20 cellular contexts compared by ENCODE assay signal in genomic region chr10:128059915-128060314, GRCh38.
DNase-seq lines count a peak whose midpoint lies in the region; ATAC-seq, FAIRE-seq and TF ChIP-seq lines count a peak whose summit lies in the region.
"Had no signal": no experiment of that assay in that cellular context is flagged by ENCODE, and none has a peak within 500 bp of the region (broad histone marks: within the 10 kb centered on the region; RNA-seq: fewer than 3 reads in every experiment).

No MANE protein-coding gene starts in this region.

- H2AFZ ChIP-seq in HepG2 (ENCODE audit: low read length): no peak overlapping the region

- FAIRE-seq in HepG2 (lab: Jason Lieb, UNC) (peak; percentile 32), urothelium cell line (lab: Jason Lieb, UNC) (peak; percentile 96)
- FAIRE-seq: D721Med, pancreas had no signal

- no peaks in the 10 kb centered on the region for H3K79me2 ChIP-seq in HepG2 (ENCODE audit: insufficient read depth, low read length)

- no peak overlapping the region for H3K27ac ChIP-seq in HepG2 (ENCODE audit: extremely low read length, insufficient read depth, low read length)
- no peak overlapping the region for H3K27ac ChIP-seq in right lobe of liver
- H3K27ac ChIP-seq: epithelial cell of prostate, gastrocnemius medialis, HL-60, pancreas had no signal

- TF ChIP-seq EP300 in HepG2 (IDR thresholded peaks at IDR 0.05; ENCODE audit: low read depth in 2 of 2, low read length in 2 of 2) (no peak), HepG2 (CRISPR knock-in tag; IDR thresholded peaks at IDR 0.05; ENCODE audit: borderline replicate concordance) (no peak)

- TF ChIP-seq RAD21 in HepG2 (CRISPR knock-in tag; IDR thresholded peaks at IDR 0.05): no peak

- no peaks in the 10 kb centered on the region for H3K9me3 ChIP-seq in HepG2 (ENCODE audit: low read length)
- no peaks in the 10 kb centered on the region for H3K9me3 ChIP-seq in right lobe of liver
- no peaks in the 10 kb centered on the region for H3K9me3 ChIP-seq in T-helper 17 cell (ENCODE audit: control insufficient read depth, low read length, poor library complexity, severe bottlenecking)
- H3K9me3 ChIP-seq: gastrocnemius medialis, mucosa of descending colon, pancreas had no signal

- intact Hi-C loops in HepG2 (cut with micrococcal nuclease; ENCODE audit: unreplicated experiment) (no loop called here), right lobe of liver (cut with DNase I) (no loop called here)

- TF ChIP-seq CTCF in HepG2 (CRISPR knock-in tag; IDR thresholded peaks at IDR 0.05) (no peak), right lobe of liver (IDR thresholded peaks at IDR 0.05) (no peak)

- in situ Hi-C loops in HepG2 (cut with HindIII; ENCODE audit: extremely low pct_ligation_motif_present, low pct_unique_long_range_greater_than_20kb): loop anchor here (10.0 kb wide), 1 partner anchor 345 kb away; no protein-coding TSS in a partner anchor

- no peaks in the 10 kb centered on the region for H4K20me1 ChIP-seq in HepG2 (ENCODE audit: insufficient read depth, low read length)

- no peak for ATAC-seq in HepG2
- ATAC-seq in right lobe of liver: no peak
- no peak for ATAC-seq in T-helper 17 cell
- ATAC-seq in HG03469 (IDR thresholded peaks at IDR 0.05; ENCODE audit: unreplicated experiment): no peak
- ATAC-seq: gastrocnemius medialis, left lobe of liver, mucosa of descending colon, pancreas had no signal

- H3K9me3 Mint-ChIP-seq in immature natural killer cell: no peaks in the 10 kb centered on the region

- CTCF ChIA-PET in HepG2 (lab: Yijun Ruan, JAX; ENCODE audit: low intra/inter-chr PET ratio, low total read pairs): no interaction called here

- BruUV-seq in HepG2 (replicated peaks; lab: Mats Ljungman, UMichigan): no TSS peak

- H3K36me3 Mint-ChIP-seq in T-helper 17 cell (ENCODE audit: low read depth): peaks cover 10% of the 10 kb centered on the region
- peaks cover 27 to 53% (median 28%) of the 10 kb centered on the region in 3 donors for H3K36me3 Mint-ChIP-seq in immature natural killer cell

- H3K4me2 ChIP-seq in HepG2 (ENCODE audit: low read depth, low read length): no peak overlapping the region

- H3K4me3 Mint-ChIP-seq in T-helper 17 cell (no peak overlapping the region), immature natural killer cell (peak overlapping the region in 4 of 5 donors; percentile 8 to 71 (median 40))

- 94% methylated on average over 2 of the region's 2 CpGs for WGBS in HepG2 (ENCODE audit: low lambda C conversion rate)
- 83% methylated on average over 2 of the region's 2 CpGs for WGBS in right lobe of liver (ENCODE audit: insufficient coverage, low coverage, low lambda C conversion rate, missing lambda C conversion rate)

- H3K27me3 ChIP-seq in HepG2 (ENCODE audit: control insufficient read depth in 1 of 2, insufficient read depth in 2 of 2, low read length in 2 of 2) (peaks cover 2 to 33% of the 10 kb centered on the region in 2 experiments; a peak in 3 of 5 replicates), right lobe of liver (no peaks in the 10 kb centered on the region)
- H3K27me3 ChIP-seq: gastrocnemius medialis, pancreas had no signal

- no peaks in the 10 kb centered on the region for H3K27me3 Mint-ChIP-seq in T-helper 17 cell
- H3K27me3 Mint-ChIP-seq in immature natural killer cell (ENCODE audit: low read depth in 3 of 3): peaks cover 31 to 40% (median 32%) of the 10 kb centered on the region in 3 donors

- no peak overlapping the region for H3K9ac ChIP-seq in HepG2 (ENCODE audit: insufficient read depth, low read depth, low read length)

- DNase-seq in HepG2 (ENCODE audit: low spot score) (no peak), right lobe of liver (no peak), T-helper 17 cell (no peak), immature natural killer cell (no peak), urothelium cell line (ENCODE audit: low spot score) (no peak), NCI-H1105 treated with DMSO at 0.1 percent for 48 hours (lab: John Stamatoyannopoulos, UW) (no peak), LoVo (ENCODE audit: low spot score) (no peak)
- DNase-seq: cortex of kidney; gastrocnemius medialis; KG1; mucosa of descending colon; NCI-H1105; NCI-H2171 treated with DMSO at 0.1 percent for 48 hours; pancreas; stimulated activated CD4-positive, alpha-beta T cell treated with anti-CD3 and anti-CD28 coated beads, Interleukin-4, amount 100 ng/mL, for 24 hours had no signal

- POLR2A ChIA-PET in HepG2 (lab: Yijun Ruan, JAX): no interaction called here

- no peaks in the 10 kb centered on the region for H3K4me1 ChIP-seq in HepG2 (ENCODE audit: insufficient read depth, low read length)
- no peaks in the 10 kb centered on the region for H3K4me1 ChIP-seq in right lobe of liver
- H3K4me1 ChIP-seq: pancreas had no signal

- H3K4me1 Mint-ChIP-seq in T-helper 17 cell (peaks cover 45% of the 10 kb centered on the region), immature natural killer cell (peaks cover 85 to 97% of the 10 kb centered on the region in 2 donors)

- no peak for TF ChIP-seq POLR2A in HepG2 (IDR thresholded peaks at IDR 0.05; ENCODE audit: insufficient read depth in 1 of 2, low read depth in 2 of 2, low read length in 2 of 2)
- no peak for TF ChIP-seq POLR2A in right lobe of liver (IDR thresholded peaks at IDR 0.05)

- peak overlapping the region; percentile 92 for H3K27ac Mint-ChIP-seq in T-helper 17 cell
- peak overlapping the region; percentile 84 to 99 (median 95) for H3K27ac Mint-ChIP-seq in immature natural killer cell

- H3K4me3 ChIP-seq in HepG2 (replicated peaks in 1 of 3; ENCODE audit: insufficient read depth in 1 of 3, low read depth in 2 of 3, low read length in 3 of 3): no peak overlapping the region
- H3K4me3 ChIP-seq in right lobe of liver: no peak overlapping the region
- H3K4me3 ChIP-seq: gastrocnemius medialis, mucosa of descending colon, pancreas had no signal

- H3K36me3 ChIP-seq in HepG2 (replicated peaks in 1 of 2; ENCODE audit: control insufficient read depth in 1 of 2, insufficient read depth in 2 of 2, low read length in 2 of 2) (no peaks in the 10 kb centered on the region), right lobe of liver (no peaks in the 10 kb centered on the region)
- H3K36me3 ChIP-seq: gastrocnemius medialis, pancreas had no signal

TF ChIP-seq in HepG2, 621 proteins besides CTCF, POLR2A, EP300 and RAD21 (continues in another document):
- TF ChIP-seq SAP130 (CRISPR knock-in tag; IDR thresholded peaks at IDR 0.05; ENCODE audit: low read depth): no peak
- TF ChIP-seq ATF2 (CRISPR knock-in tag; IDR thresholded peaks at IDR 0.05): no peak
- no peak for TF ChIP-seq ZNF276 (CRISPR knock-in tag; IDR thresholded peaks at IDR 0.05; ENCODE audit: low read depth)
- peak; percentile 72 for TF ChIP-seq ZNF282 (IDR thresholded peaks at IDR 0.05; ENCODE audit: partially characterized antibody)
- no peak for TF ChIP-seq ARID3A (IDR thresholded peaks at IDR 0.05; ENCODE audit: low read depth, low read length)
- TF ChIP-seq ZNF576 (CRISPR knock-in tag; IDR thresholded peaks at IDR 0.05): no peak
